20 cellular contexts compared by ENCODE assay signal in the genomic region with DNA sequence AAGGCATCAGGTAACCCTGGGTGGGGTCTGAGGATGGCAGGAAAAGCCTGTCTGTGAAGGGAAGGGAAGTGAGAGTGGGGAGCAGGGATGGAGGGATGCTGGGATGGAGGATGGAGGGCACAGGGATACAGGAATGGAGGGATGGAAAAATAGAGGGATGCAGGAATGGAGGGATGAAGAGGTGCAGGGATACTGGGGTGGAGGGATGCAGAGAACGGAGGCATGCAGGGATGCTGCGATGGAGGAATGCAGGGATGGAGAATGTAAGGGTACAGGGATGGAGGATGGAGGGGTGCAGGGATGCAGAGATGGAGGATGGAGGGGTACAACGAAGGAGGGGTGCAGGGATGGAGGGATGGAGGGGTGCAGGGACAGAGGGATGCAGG. TPM values are rescaled to one million over a fixed set of nuclear protein-coding genes. Genes with fewer than 3 reads are reported as not detected.
DNase-seq lines count a peak whose midpoint lies in the region; ATAC-seq, FAIRE-seq and TF ChIP-seq lines count a peak whose summit lies in the region.
"Had no signal": no experiment of that assay in that cellular context is flagged by ENCODE, and none has a peak within 500 bp of the region (broad histone marks: within the 10 kb centered on the region; RNA-seq: fewer than 3 reads in every experiment).

No MANE protein-coding gene starts in this region.

- ATAC-seq in K562, result no peak
- no peak for ATAC-seq in GM21576 (IDR thresholded peaks at IDR 0.05; ENCODE audit: unreplicated experiment)

- no peaks in the 10 kb centered on the region; the same call in 2 of the 3 replicates for H3K79me2 ChIP-seq in K562 (ENCODE audit: control insufficient read depth, insufficient read depth, low read length)
- H3K79me2 ChIP-seq in neural cell (replicated peaks; ENCODE audit: insufficient read depth, low read length), result no peaks in the 10 kb centered on the region

- H3K9ac ChIP-seq in K562 (ENCODE audit: insufficient read depth in 1 of 2, low read depth in 2 of 2, low read length in 2 of 2) (0 out of 4 replicates have a peak overlapping the region, but pooled peaks of 1 of the 2 experiments have one; percentile 82), neural cell (ENCODE audit: low read length) (peak overlapping the region; percentile 6)

- TF ChIP-seq EP300 in K562 (IDR thresholded peaks at IDR 0.05; ENCODE audit: low read length) (no peak), neural cell (conservative IDR thresholded peaks at IDR 0.05; ENCODE audit: poor library complexity, severe bottlenecking) (no peak)

- TF ChIP-seq CTCF in BE2C (IDR thresholded peaks at IDR 0.05; ENCODE audit: low read depth, low read length) (no peak), HEK293 (tag by site-specific recombination; IDR thresholded peaks at IDR 0.05) (no peak), K562 (IDR thresholded peaks at IDR 0.05 in 2 of 3, conservative IDR thresholded peaks at IDR 0.05 in 1 of 3; ENCODE audit: insufficient read depth in 2 of 3, low read depth in 1 of 3, low read length in 3 of 3) (no peak), neural cell (IDR thresholded peaks at IDR 0.05; ENCODE audit: poor library complexity, severe bottlenecking) (no peak)

- peaks cover 30% of the 10 kb centered on the region for H3K36me3 ChIP-seq in BE2C
- peaks cover 0 to 51% of the 10 kb centered on the region in 2 experiments; a peak in 2 of 3 replicates for H3K36me3 ChIP-seq in HEK293 (ENCODE audit: control insufficient read depth in 2 of 2, insufficient read depth in 1 of 2, low read length in 2 of 2)
- peaks cover 56% of the 10 kb centered on the region; the same call in 2 of the 3 replicates for H3K36me3 ChIP-seq in K562 (ENCODE audit: control insufficient read depth, insufficient read depth, low read length)
- no peaks in the 10 kb centered on the region for H3K36me3 ChIP-seq in neural cell (ENCODE audit: insufficient read depth, low read length)

- H3K4me3 ChIP-seq in BE2C (ENCODE audit: low read depth, low read length) (no peak overlapping the region), HEK293 (ENCODE audit: low read depth, low read length) (no peak overlapping the region), K562 (no peak overlapping the region), neural cell (ENCODE audit: low read length) (no peak overlapping the region)
- H3K4me3 ChIP-seq: vagina had no signal

- no TSS peak for BruUV-seq in K562 (replicated peaks; lab: Mats Ljungman, UMichigan)

- CTCF ChIA-PET in HEK293 (lab: Yijun Ruan, JAX) (interaction anchor here (0.7 to 5.2 kb wide), 43 partner anchors 8 to 300 kb away, joined by 3 to 88 read pairs (median 8); a partner anchor contains a TSS), K562 (lab: Yijun Ruan, JAX; ENCODE audit: low intra/inter-chr PET ratio) (interaction anchor here (0.6 to 3.3 kb wide), 4 partner anchors 39 to 181 kb away, joined by 4 to 57 read pairs (median 4); a partner anchor contains a TSS)

- 33% methylated on average over 3 of the region's 3 CpGs for WGBS in K562 (ENCODE audit: insufficient coverage, low coverage, missing lambda C conversion rate)

- DNase-seq in BE2C, result peak; percentile 3
- DNase-seq in K562 (ENCODE audit: extremely low read depth in 1 of 4, low spot score in 3 of 4), result no peak
- no peak for DNase-seq in amniotic stem cell (lab: John Stamatoyannopoulos, UW)
- no peak for DNase-seq in activated CD4-positive, alpha-beta T cell treated with anti-CD3 and anti-CD28 coated beads for 48 hours
- DNase-seq: activated gamma-delta T cell treated with Interleukin-2 at 50 U/mL for 16 hours; CD4-positive, alpha-beta T cell; dermis blood vessel endothelial cell; DMS 273 treated with DMSO at 0.1 percent for 48 hours; HCEC 1CT; MV-4-11; NCI-H1694; NCI-H748 treated with DMSO at 0.1 percent for 48 hours; SHP77 had no signal

- in situ Hi-C loops in K562 (cut with MboI), result loop anchor here (5.0 kb wide), 1 partner anchor 181 kb away; a partner anchor contains a TSS

- H3K27ac ChIP-seq in HEK293 (ENCODE audit: extremely low read depth, low read depth, low read length) (no peak overlapping the region), K562 (ENCODE audit: extremely low read depth, low read depth, low read length) (no peak overlapping the region), neural cell (ENCODE audit: low read length) (no peak overlapping the region)

- no peak for TF ChIP-seq RAD21 in K562 (CRISPR knock-in tag; conservative IDR thresholded peaks at IDR 0.05 in 1 of 2, IDR thresholded peaks at IDR 0.05 in 1 of 2)
- no peak for TF ChIP-seq RAD21 in neural cell (conservative IDR thresholded peaks at IDR 0.05)

- H3K27me3 ChIP-seq in BE2C (no peaks in the 10 kb centered on the region), K562 (ENCODE audit: control insufficient read depth in 2 of 2, insufficient read depth in 2 of 2, low read length in 2 of 2) (no peaks in the 10 kb centered on the region), neural cell (ENCODE audit: insufficient read depth, low read depth, low read length) (no peaks in the 10 kb centered on the region)
- H3K27me3 ChIP-seq: vagina had no signal

- no peaks in the 10 kb centered on the region for H3K9me3 ChIP-seq in BE2C
- H3K9me3 ChIP-seq in HEK293 (ENCODE audit: control insufficient read depth, insufficient read depth, low read depth, low read length), result no peaks in the 10 kb centered on the region
- H3K9me3 ChIP-seq in K562 (replicated peaks; ENCODE audit: control insufficient read depth, insufficient read depth, low read depth, low read length), result no peaks in the 10 kb centered on the region; the same call in 1 of the 2 replicates
- H3K9me3 ChIP-seq in neural cell (ENCODE audit: low read length), result no peaks in the 10 kb centered on the region
- H3K9me3 ChIP-seq: vagina had no signal

- H3K9me1 ChIP-seq in K562 (ENCODE audit: control insufficient read depth, insufficient read depth, low read length), result no peaks in the 10 kb centered on the region

- TF ChIP-seq POLR2A in K562 (conservative IDR thresholded peaks at IDR 0.05), result peak; percentile 69

- H3K9me2 ChIP-seq in neural cell (ENCODE audit: insufficient read depth, low read length), result no peaks in the 10 kb centered on the region

- no peaks in the 10 kb centered on the region for H4K20me1 ChIP-seq in K562 (replicated peaks; ENCODE audit: control insufficient read depth, insufficient read depth, low read length)
- H4K20me1 ChIP-seq in neural cell (ENCODE audit: insufficient read depth), result no peaks in the 10 kb centered on the region

- H3K4me2 ChIP-seq in K562 (ENCODE audit: insufficient read depth, low read length) (peak overlapping the region; percentile 43; the same call in 1 of the 2 replicates), neural cell (ENCODE audit: low read length) (no peak overlapping the region)

- intact Hi-C loops in K562 (cut with micrococcal nuclease), result loop anchor here (5.0 kb wide), 3 partner anchors 36 to 81 kb away; a partner anchor contains a TSS

- no peaks in the 10 kb centered on the region for H3F3A ChIP-seq in neural cell (ENCODE audit: insufficient read depth, low read length, poor library complexity, severe bottlenecking)

- H2AFZ ChIP-seq in K562 (ENCODE audit: low read depth, low read length), result no peak overlapping the region
- no peak overlapping the region for H2AFZ ChIP-seq in neural cell (ENCODE audit: low read depth, low read length)

- POLR2A ChIA-PET in HEK293 (lab: Yijun Ruan, JAX), result interaction anchor here (1.8 kb wide), 1 partner anchor 9 kb away, joined by 13 read pairs; a partner anchor contains a TSS
- POLR2A ChIA-PET in K562 (lab: Yijun Ruan, JAX), result interaction anchor here (0.6 to 1.2 kb wide), 4 partner anchors 9 to 958 kb away, joined by 3 to 5 read pairs (median 4); a partner anchor contains a TSS

- H3K4me1 ChIP-seq in BE2C, result peaks cover 9% of the 10 kb centered on the region
- no peaks in the 10 kb centered on the region for H3K4me1 ChIP-seq in HEK293 (ENCODE audit: control insufficient read depth, insufficient read depth, low read length)
- H3K4me1 ChIP-seq in K562 (replicated peaks in 1 of 2; ENCODE audit: control insufficient read depth in 2 of 2, insufficient read depth in 2 of 2, low read length in 2 of 2), result peaks cover 24 to 74% of the 10 kb centered on the region in 2 experiments; a peak in 4 of 5 replicates

- FAIRE-seq in K562 (lab: Jason Lieb, UNC), result no peak
- FAIRE-seq: bronchial epithelial cell had no signal

RNA-seq across cellular contexts. Expression of a gene that starts 9.1 kb away (rescaled TPM):
- 511 TPM for polyA plus RNA-seq in BE2C (2012; ENCODE audit: insufficient read depth, insufficient read length, low read depth)
- 91.2 and 285 TPM in 2 replicates for total RNA-seq in K562 (2011; cell fraction: chromatin; rRNA removed; ENCODE audit: low replicate concordance)
- 223 and 287 TPM in 2 replicates for total RNA-seq in K562 (2011; cell fraction: nucleolus; rRNA removed)
- total RNA-seq in K562 (2011; cell fraction: nucleoplasm; rRNA removed), result 132 and 134 TPM in 2 replicates
- 196 and 257 TPM in 2 replicates for total RNA-seq in K562 (2014; rRNA removed)
- 34.3 and 50.3 TPM in 2 replicates for total RNA-seq in K562 (2014; rRNA removed; fragmentation: Illumina TruSeq; extraction: Trizol)
- 98.9 and 102 TPM in 2 replicates for total RNA-seq in K562 (2015; rRNA removed; fragmentation: Illumina TruSeq; extraction: Trizol)
- total RNA-seq in K562 (2021), result 135 and 137 TPM in 2 replicates
- polyA plus RNA-seq in K562 (2011; rRNA removed), result 90.1 and 106 TPM in 2 replicates
- 92.2 and 177 TPM in 2 replicates for polyA plus RNA-seq in K562 (2011; cell fraction: cytosol; rRNA removed)
- polyA plus RNA-seq in K562 (2011; cell fraction: nucleus; rRNA removed), result 244 and 370 TPM in 2 replicates
- 94.0 and 96.2 TPM in 2 replicates for polyA plus RNA-seq in K562 (2012)
- polyA plus RNA-seq in K562 (2014; fragmentation: Illumina TruSeq; extraction: Trizol), result 89.2 and 128 TPM in 2 replicates
- 1 to 10 TPM; 2.4 to 6.2 TPM for polyA plus RNA-seq in K562 (2014; fragmentation: Nextera tagmentation; extraction: Ambion mirVana)
- 128 and 149 TPM in 2 replicates for polyA plus RNA-seq in K562 (2014; rRNA removed)
- 49.5 and 74.8 TPM in 2 replicates for polyA minus RNA-seq in K562 (2011; rRNA and poly(A)+ RNA removed)
- polyA minus RNA-seq in K562 (2011; cell fraction: cytosol; rRNA and poly(A)+ RNA removed), result 57.2 and 75.5 TPM in 2 replicates
- polyA minus RNA-seq in K562 (2011; cell fraction: nucleus; rRNA and poly(A)+ RNA removed), result 73.1 and 77.3 TPM in 2 replicates
- polyA plus RNA-seq in neural cell, result 55.9 and 68.0 TPM in 2 replicates
- 47.6 and 57.5 TPM in 2 replicates for polyA minus RNA-seq in neural cell

RNA-seq across cellular contexts. Expression of a gene that starts 30.8 kb away (rescaled TPM):
- not detected for polyA plus RNA-seq in BE2C (2012; ENCODE audit: insufficient read depth, insufficient read length, low read depth)
- 0.58 and 2.0 TPM in 2 replicates for total RNA-seq in K562 (2011; cell fraction: chromatin; rRNA removed; ENCODE audit: low replicate concordance)
- 1.1 and 1.3 TPM in 2 replicates for total RNA-seq in K562 (2011; cell fraction: nucleolus; rRNA removed)
- 1.7 TPM in 1 of 2 replicates, not detected in the other for total RNA-seq in K562 (2011; cell fraction: nucleoplasm; rRNA removed)
- total RNA-seq in K562 (2014; rRNA removed) (0.20 and 0.54 TPM in 2 replicates), K562 (2014; rRNA removed; fragmentation: Illumina TruSeq; extraction: Trizol) (0.47 TPM in 1 of 2 replicates, not detected in the other), K562 (2015; rRNA removed; fragmentation: Illumina TruSeq; extraction: Trizol) (not detected in 2 replicates), K562 (2021) (0.40 and 0.72 TPM in 2 replicates)
- polyA plus RNA-seq in K562 (2011; rRNA removed) (0.60 and 1.2 TPM in 2 replicates), K562 (2014; fragmentation: Illumina TruSeq; extraction: Trizol) (0.22 and 1.0 TPM in 2 replicates), K562 (2014; fragmentation: Nextera tagmentation; extraction: Ambion mirVana) (under 1 TPM; 0.10 to 0.11 TPM), K562 (2014; rRNA removed) (0.21 and 0.65 TPM in 2 replicates), neural cell (not detected in 2 replicates)
- polyA plus RNA-seq in K562 (2011; cell fraction: cytosol; rRNA removed), result 0.40 and 0.69 TPM in 2 replicates
- 3.3 and 4.8 TPM in 2 replicates for polyA plus RNA-seq in K562 (2011; cell fraction: nucleus; rRNA removed)
- polyA plus RNA-seq in K562 (2012), result 0.16 and 0.37 TPM in 2 replicates
- 1.2 and 1.4 TPM in 2 replicates for polyA minus RNA-seq in K562 (2011; rRNA and poly(A)+ RNA removed)
- polyA minus RNA-seq in K562 (2011; cell fraction: cytosol; rRNA and poly(A)+ RNA removed), result not detected in 2 replicates
- not detected in 2 replicates for polyA minus RNA-seq in K562 (2011; cell fraction: nucleus; rRNA and poly(A)+ RNA removed)
- polyA minus RNA-seq in neural cell, result not detected in 2 replicates
- total RNA-seq: CD4-positive, alpha-beta T cell; dermis blood vessel endothelial cell; mesothelial cell of epicardium; naive thymus-derived CD8-positive, alpha-beta T cell had no signal
- polyA plus RNA-seq: naive thymus-derived CD8-positive, alpha-beta T cell had no signal

RNA-seq across cellular contexts. Expression of a gene that starts 41.6 kb away (rescaled TPM):
- 221 TPM for polyA plus RNA-seq in BE2C (2012; ENCODE audit: insufficient read depth, insufficient read length, low read depth)
- 24.5 and 53.9 TPM in 2 replicates for total RNA-seq in K562 (2011; cell fraction: chromatin; rRNA removed; ENCODE audit: low replicate concordance)
- 72.0 and 78.0 TPM in 2 replicates for total RNA-seq in K562 (2011; cell fraction: nucleolus; rRNA removed)
- total RNA-seq in K562 (2011; cell fraction: nucleoplasm; rRNA removed), result 65.8 and 106 TPM in 2 replicates
- 331 and 433 TPM in 2 replicates for total RNA-seq in K562 (2014; rRNA removed)
- total RNA-seq in K562 (2014; rRNA removed; fragmentation: Illumina TruSeq; extraction: Trizol), result 11.5 and 11.9 TPM in 2 replicates
- total RNA-seq in K562 (2015; rRNA removed; fragmentation: Illumina TruSeq; extraction: Trizol), result 109 and 123 TPM in 2 replicates
- 172 and 177 TPM in 2 replicates for total RNA-seq in K562 (2021)
- 87.1 and 125 TPM in 2 replicates for polyA plus RNA-seq in K562 (2011; rRNA removed)
- polyA plus RNA-seq in K562 (2011; cell fraction: cytosol; rRNA removed), result 256 and 738 TPM in 2 replicates
- 139 and 249 TPM in 2 replicates for polyA plus RNA-seq in K562 (2011; cell fraction: nucleus; rRNA removed)
- 180 and 393 TPM in 2 replicates for polyA plus RNA-seq in K562 (2012)
- polyA plus RNA-seq in K562 (2014; fragmentation: Illumina TruSeq; extraction: Trizol), result 30.1 and 181 TPM in 2 replicates
- 10 to 100 TPM in 1 of 2 experiments, 1 to 10 TPM in 1; 4.2 to 13.7 TPM for polyA plus RNA-seq in K562 (2014; fragmentation: Nextera tagmentation; extraction: Ambion mirVana)
- polyA plus RNA-seq in K562 (2014; rRNA removed), result 191 and 213 TPM in 2 replicates
- polyA minus RNA-seq in K562 (2011; rRNA and poly(A)+ RNA removed), result 19.8 and 21.1 TPM in 2 replicates
- 74.5 and 112 TPM in 2 replicates for polyA minus RNA-seq in K562 (2011; cell fraction: cytosol; rRNA and poly(A)+ RNA removed)
- 29.6 and 47.0 TPM in 2 replicates for polyA minus RNA-seq in K562 (2011; cell fraction: nucleus; rRNA and poly(A)+ RNA removed)
- polyA plus RNA-seq in neural cell, result 270 and 330 TPM in 2 replicates
- polyA minus RNA-seq in neural cell, result 72.3 and 88.0 TPM in 2 replicates

RNA-seq across cellular contexts. Expression of a gene that starts 50.4 kb away (rescaled TPM):
- polyA plus RNA-seq in BE2C (2012; ENCODE audit: insufficient read depth, insufficient read length, low read depth), result 23.7 TPM
- total RNA-seq in K562 (2011; cell fraction: chromatin; rRNA removed; ENCODE audit: low replicate concordance), result 56.5 and 74.4 TPM in 2 replicates
- total RNA-seq in K562 (2011; cell fraction: nucleolus; rRNA removed), result 41.5 and 42.5 TPM in 2 replicates
- total RNA-seq in K562 (2011; cell fraction: nucleoplasm; rRNA removed), result 26.8 and 33.4 TPM in 2 replicates
- total RNA-seq in K562 (2014; rRNA removed) (35.9 and 39.5 TPM in 2 replicates), K562 (2014; rRNA removed; fragmentation: Illumina TruSeq; extraction: Trizol) (19.0 and 19.3 TPM in 2 replicates), K562 (2015; rRNA removed; fragmentation: Illumina TruSeq; extraction: Trizol) (23.2 and 25.1 TPM in 2 replicates), K562 (2021) (30.1 and 30.7 TPM in 2 replicates)
- polyA plus RNA-seq in K562 (2011; rRNA removed) (21.7 and 26.7 TPM in 2 replicates), K562 (2014; fragmentation: Illumina TruSeq; extraction: Trizol) (18.7 and 25.2 TPM in 2 replicates), K562 (2014; fragmentation: Nextera tagmentation; extraction: Ambion mirVana) (under 1 TPM; 0.07 to 0.10 TPM), K562 (2014; rRNA removed) (27.2 and 31.0 TPM in 2 replicates), neural cell (43.7 and 50.7 TPM in 2 replicates)
- 20.4 and 25.8 TPM in 2 replicates for polyA plus RNA-seq in K562 (2011; cell fraction: cytosol; rRNA removed)
- 29.9 and 44.4 TPM in 2 replicates for polyA plus RNA-seq in K562 (2011; cell fraction: nucleus; rRNA removed)
- 20.5 and 23.5 TPM in 2 replicates for polyA plus RNA-seq in K562 (2012)
- 21.0 and 28.2 TPM in 2 replicates for polyA minus RNA-seq in K562 (2011; rRNA and poly(A)+ RNA removed)
- 14.7 and 16.8 TPM in 2 replicates for polyA minus RNA-seq in K562 (2011; cell fraction: cytosol; rRNA and poly(A)+ RNA removed)
- polyA minus RNA-seq in K562 (2011; cell fraction: nucleus; rRNA and poly(A)+ RNA removed), result 14.8 and 20.9 TPM in 2 replicates
- 63.3 and 67.7 TPM in 2 replicates for polyA minus RNA-seq in neural cell

RNA-seq across cellular contexts. Expression of a gene that starts 51.3 kb away (rescaled TPM):
- polyA plus RNA-seq in BE2C (2012; ENCODE audit: insufficient read depth, insufficient read length, low read depth), result 10.3 TPM
- total RNA-seq in K562 (2011; cell fraction: chromatin; rRNA removed; ENCODE audit: low replicate concordance), result 14.2 and 31.0 TPM in 2 replicates
- 27.1 and 29.7 TPM in 2 replicates for total RNA-seq in K562 (2011; cell fraction: nucleolus; rRNA removed)
- total RNA-seq in K562 (2011; cell fraction: nucleoplasm; rRNA removed), result 19.1 and 19.8 TPM in 2 replicates
- total RNA-seq in K562 (2014; rRNA removed), result 21.3 and 27.6 TPM in 2 replicates
- 15.8 and 16.2 TPM in 2 replicates for total RNA-seq in K562 (2014; rRNA removed; fragmentation: Illumina TruSeq; extraction: Trizol)
- 15.9 and 17.4 TPM in 2 replicates for total RNA-seq in K562 (2015; rRNA removed; fragmentation: Illumina TruSeq; extraction: Trizol)
- 23.1 and 26.6 TPM in 2 replicates for total RNA-seq in K562 (2021)
- polyA plus RNA-seq in K562 (2011; rRNA removed), result 17.2 and 21.5 TPM in 2 replicates
- 24.4 and 26.5 TPM in 2 replicates for polyA plus RNA-seq in K562 (2011; cell fraction: cytosol; rRNA removed)
- polyA plus RNA-seq in K562 (2011; cell fraction: nucleus; rRNA removed), result 17.1 and 20.0 TPM in 2 replicates
- polyA plus RNA-seq in K562 (2012), result 16.5 and 19.9 TPM in 2 replicates
- 16.3 and 16.9 TPM in 2 replicates for polyA plus RNA-seq in K562 (2014; fragmentation: Illumina TruSeq; extraction: Trizol)
- 1 to 10 TPM; 4.8 to 5.3 TPM for polyA plus RNA-seq in K562 (2014; fragmentation: Nextera tagmentation; extraction: Ambion mirVana)
- polyA plus RNA-seq in K562 (2014; rRNA removed), result 17.7 and 17.8 TPM in 2 replicates
- polyA minus RNA-seq in K562 (2011; rRNA and poly(A)+ RNA removed), result 14.9 and 19.6 TPM in 2 replicates
- 14.2 and 26.5 TPM in 2 replicates for polyA minus RNA-seq in K562 (2011; cell fraction: cytosol; rRNA and poly(A)+ RNA removed)
- polyA minus RNA-seq in K562 (2011; cell fraction: nucleus; rRNA and poly(A)+ RNA removed), result 6.3 and 7.7 TPM in 2 replicates
- polyA plus RNA-seq in neural cell, result 9.9 and 10.2 TPM in 2 replicates
- polyA minus RNA-seq in neural cell, result 13.1 and 13.4 TPM in 2 replicates
